In the genomic region with DNA sequence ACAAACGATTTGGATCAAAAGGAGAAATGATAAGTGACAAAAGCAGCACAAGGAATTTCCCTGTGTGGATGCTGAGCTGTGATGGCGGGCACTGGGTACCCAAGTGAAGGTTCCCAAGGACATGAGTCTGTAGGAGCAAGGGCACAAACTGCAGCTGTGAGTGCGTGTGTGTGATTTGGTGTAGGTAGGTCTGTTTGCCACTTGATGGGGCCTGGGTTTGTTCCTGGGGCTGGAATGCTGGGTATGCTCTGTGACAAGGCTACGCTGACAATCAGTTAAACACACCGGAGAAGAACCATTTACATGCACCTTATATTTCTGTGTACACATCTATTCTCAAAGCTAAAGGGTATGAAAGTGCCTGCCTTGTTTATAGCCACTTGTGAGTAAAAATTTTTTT, we compare ENCODE assay signal across 30 cellular contexts. TPM values are rescaled to one million over a fixed set of nuclear protein-coding genes. Genes with fewer than 3 reads are reported as not detected.
"Had no signal": no experiment of that assay in that cellular context is flagged by ENCODE, and none has a peak within 500 bp of the region (broad histone marks: within the 10 kb centered on the region; RNA-seq: fewer than 3 reads in every experiment).

No MANE protein-coding gene starts in this region.

- H3K27ac ChIP-seq: epithelial cell of prostate, esophagus squamous epithelium, heart right ventricle, left ventricle myocardium inferior, pancreas, prostate gland, suprapubic skin, tibial artery had no signal

- H3K9me3 ChIP-seq: esophagus squamous epithelium, heart right ventricle, left ventricle myocardium inferior, pancreas, prostate gland, suprapubic skin, tibial artery had no signal

- ATAC-seq: activated CD4-positive, alpha-beta T cell treated with anti-CD3 and anti-CD28 coated beads for 36 hours; activated CD8-positive, alpha-beta memory T cell treated with anti-CD3 and anti-CD28 coated beads, Interleukin-2, amount 10 ng/mL, durations not matched to agents 7 days and 5 days; activated CD8-positive, alpha-beta T cell treated with anti-CD3 and anti-CD28 coated beads, Interleukin-2, amount 10 ng/mL, durations not matched to agents 7 days and 5 days; activated naive CD8-positive, alpha-beta T cell treated with anti-CD3 and anti-CD28 coated beads, Interleukin-2, amount 50 U/mL, for 24 hours; pancreas had no signal

- H3K9me3 Mint-ChIP-seq: activated naive CD4-positive, alpha-beta T cell treated with anti-CD3 and anti-CD28 coated beads, Interleukin-2, amount 50 U/mL, for 24 hours; activated naive CD8-positive, alpha-beta T cell treated with anti-CD3 and anti-CD28 coated beads, Interleukin-2, amount 50 U/mL, for 24 hours; activated T-helper 2 cell treated with anti-CD3 and anti-CD28 coated beads, Interferon-gamma antibody, Interleukin-2, Interleukin-4, amounts not matched to agents 10 μg/mL and 5 μg/mL and 100 μg/mL, durations not matched to agents 14 hours and 24 hours and 36 hours; naive B cell; nephron progenitor cell; T-helper 2 cell treated with Interferon-gamma antibody and Interleukin-4, amounts not matched to agents 5 μg/mL and 100 μg/mL, for 36 hours had no signal

- H3K27me3 Mint-ChIP-seq: activated CD4-positive, alpha-beta T cell treated with anti-CD3 and anti-CD28 coated beads for 36 hours; activated CD8-positive, alpha-beta memory T cell treated with anti-CD3 and anti-CD28 coated beads, Interleukin-2, amount 10 ng/mL, durations not matched to agents 7 days and 5 days; activated naive CD4-positive, alpha-beta T cell treated with anti-CD3 and anti-CD28 coated beads, Interleukin-2, amount 50 U/mL, for 24 hours; activated naive CD8-positive, alpha-beta T cell treated with anti-CD3 and anti-CD28 coated beads, Interleukin-2, amount 50 U/mL, for 24 hours had no signal

- H3K27ac Mint-ChIP-seq: activated CD4-positive, alpha-beta T cell treated with anti-CD3 and anti-CD28 coated beads for 36 hours; activated CD8-positive, alpha-beta memory T cell treated with anti-CD3 and anti-CD28 coated beads, Interleukin-2, amount 10 ng/mL, durations not matched to agents 7 days and 5 days; activated CD8-positive, alpha-beta T cell treated with anti-CD3 and anti-CD28 coated beads, Interleukin-2, amount 10 ng/mL, durations not matched to agents 7 days and 5 days; activated naive CD4-positive, alpha-beta T cell treated with anti-CD3 and anti-CD28 coated beads, Interleukin-2, amount 50 U/mL, for 24 hours; activated naive CD8-positive, alpha-beta T cell treated with anti-CD3 and anti-CD28 coated beads, Interleukin-2, amount 50 U/mL, for 24 hours; activated T-helper 2 cell treated with anti-CD3 and anti-CD28 coated beads, Interferon-gamma antibody, Interleukin-2, Interleukin-4, amounts not matched to agents 10 μg/mL and 5 μg/mL and 100 μg/mL, durations not matched to agents 14 hours and 24 hours and 36 hours; nephron progenitor cell; T-helper 2 cell treated with Interferon-gamma antibody and Interleukin-4, amounts not matched to agents 5 μg/mL and 100 μg/mL, for 36 hours had no signal

- H3K36me3 ChIP-seq: esophagus squamous epithelium, heart right ventricle, left ventricle myocardium inferior, pancreas, prostate gland, suprapubic skin, tibial artery had no signal

- H3K36me3 Mint-ChIP-seq: activated CD8-positive, alpha-beta memory T cell treated with anti-CD3 and anti-CD28 coated beads, Interleukin-2, amount 10 ng/mL, durations not matched to agents 7 days and 5 days; activated naive CD4-positive, alpha-beta T cell treated with anti-CD3 and anti-CD28 coated beads, Interleukin-2, amount 50 U/mL, for 24 hours; naive B cell had no signal

- H3K27me3 ChIP-seq: heart right ventricle, pancreas had no signal

- H3K4me2 ChIP-seq: smooth muscle cell had no signal

- H3K4me3 ChIP-seq: esophagus squamous epithelium, heart right ventricle, left ventricle myocardium inferior, pancreas, prostate gland, smooth muscle cell, suprapubic skin, tibial artery had no signal

- H3K4me3 Mint-ChIP-seq: activated CD4-positive, alpha-beta T cell treated with anti-CD3 and anti-CD28 coated beads for 36 hours; activated CD8-positive, alpha-beta memory T cell treated with anti-CD3 and anti-CD28 coated beads, Interleukin-2, amount 10 ng/mL, durations not matched to agents 7 days and 5 days; activated CD8-positive, alpha-beta T cell treated with anti-CD3 and anti-CD28 coated beads, Interleukin-2, amount 10 ng/mL, durations not matched to agents 7 days and 5 days; activated naive CD4-positive, alpha-beta T cell treated with anti-CD3 and anti-CD28 coated beads, Interleukin-2, amount 50 U/mL, for 24 hours; activated naive CD8-positive, alpha-beta T cell treated with anti-CD3 and anti-CD28 coated beads, Interleukin-2, amount 50 U/mL, for 24 hours; naive B cell; nephron progenitor cell; T-helper 2 cell treated with Interferon-gamma antibody and Interleukin-4, amounts not matched to agents 5 μg/mL and 100 μg/mL, for 36 hours had no signal

- H3K4me1 ChIP-seq: esophagus squamous epithelium, pancreas, prostate gland, suprapubic skin, tibial artery had no signal

- DNase-seq: activated CD4-positive, alpha-beta T cell treated with anti-CD3 and anti-CD28 coated beads for 36 hours; activated CD4-positive, CD25-positive, alpha-beta regulatory T cell; activated CD8-positive, alpha-beta memory T cell treated with anti-CD3 and anti-CD28 coated beads, Interleukin-2, amount 10 ng/mL, durations not matched to agents 7 days and 5 days; activated CD8-positive, alpha-beta T cell treated with anti-CD3 and anti-CD28 coated beads, Interleukin-2, amount 10 ng/mL, durations not matched to agents 7 days and 5 days; activated naive CD8-positive, alpha-beta T cell treated with anti-CD3 and anti-CD28 coated beads, Interleukin-2, amount 50 U/mL, for 24 hours; activated T-cell treated with anti-CD3 and anti-CD28 coated beads, Interleukin-2, amount 50 U/mL, for 48 hours; amygdala; caudate nucleus; cortex of kidney; esophagus squamous epithelium; foreskin melanocyte; heart right ventricle; left ventricle myocardium inferior; naive B cell; nephron progenitor cell; pancreas; stimulated activated CD4-positive, alpha-beta T cell treated with anti-CD3 and anti-CD28 coated beads, Interleukin-15, amount 100 ng/mL, for 24 hours; stimulated activated CD4-positive, alpha-beta T cell treated with anti-CD3 and anti-CD28 coated beads, Interleukin-2, amount 100 ng/mL, for 24 hours; stimulated activated naive CD4-positive, alpha-beta T cell; tibial artery had no signal

- H3K4me1 Mint-ChIP-seq: activated CD4-positive, alpha-beta T cell treated with anti-CD3 and anti-CD28 coated beads for 36 hours; activated CD8-positive, alpha-beta memory T cell treated with anti-CD3 and anti-CD28 coated beads, Interleukin-2, amount 10 ng/mL, durations not matched to agents 7 days and 5 days; activated naive CD4-positive, alpha-beta T cell treated with anti-CD3 and anti-CD28 coated beads, Interleukin-2, amount 50 U/mL, for 24 hours; activated naive CD8-positive, alpha-beta T cell treated with anti-CD3 and anti-CD28 coated beads, Interleukin-2, amount 50 U/mL, for 24 hours had no signal

RNA-seq across cellular contexts. Expression of a gene that starts 36.1 kb away (rescaled TPM):
- total RNA-seq: chondrocyte, esophagus squamous epithelium, glomerular endothelial cell, left ventricle myocardium inferior, lung microvascular endothelial cell, smooth muscle cell, suprapubic skin had no signal
- polyA plus RNA-seq: smooth muscle cell had no signal
